In genomic region chr18:23356915-23357421, GRCh38 we compare ENCODE assay signal across 12 cellular contexts.
A peak's percentile ranks its signal among the peaks of the same experiment; 100 is the strongest.
DNase-seq lines count a peak whose midpoint lies in the region; ATAC-seq and TF ChIP-seq lines count a peak whose summit lies in the region.
"Had no signal": no experiment of that assay in that cellular context is flagged by ENCODE, and none has a peak within 500 bp of the region (broad histone marks: within the 10 kb centered on the region; RNA-seq: fewer than 3 reads in every experiment).

No MANE protein-coding gene starts in this region.

- H3K4me3 Mint-ChIP-seq in activated naive CD8-positive, alpha-beta T cell treated with anti-CD3 and anti-CD28 coated beads, Interleukin-2, amount 50 U/mL, for 24 hours, result no peak overlapping the region
- H3K4me3 Mint-ChIP-seq: central memory CD8-positive, alpha-beta T cell; naive thymus-derived CD4-positive, alpha-beta T cell had no signal

- H3K9ac ChIP-seq in liver (ENCODE audit: low read depth in 1 of 2, low read length in 2 of 2) (peak overlapping the region; percentile 19 to 54), subcutaneous abdominal adipose tissue (ENCODE audit: low read length in 5 of 5) (peak overlapping the region in 2 of 5 donors; percentile 6 to 68)

- TF ChIP-seq RAD21 in liver (IDR thresholded peaks at IDR 0.05), result peak; percentile 37 to 63

- peak; percentile 25 for DNase-seq in NCI-H226
- DNase-seq in epithelial cell of esophagus (ENCODE audit: low read depth), result peak; percentile 35
- DNase-seq in NOMO-1 treated with dmso at 0.1 percent for 144 hours (lab: John Stamatoyannopoulos, UW; ENCODE audit: unreplicated experiment), result no peak
- DNase-seq in activated naive CD8-positive, alpha-beta T cell treated with anti-CD3 and anti-CD28 coated beads, Interleukin-2, amount 50 U/mL, for 24 hours, result no peak
- no peak for DNase-seq in GM10266 (ENCODE audit: extremely low spot score)
- DNase-seq: naive thymus-derived CD4-positive, alpha-beta T cell; NCI-H187 treated with DMSO at 0.1 percent for 48 hours; T1000 had no signal

- H3K27me3 Mint-ChIP-seq in activated naive CD8-positive, alpha-beta T cell treated with anti-CD3 and anti-CD28 coated beads, Interleukin-2, amount 50 U/mL, for 24 hours, result no peaks in the 10 kb centered on the region
- H3K27me3 Mint-ChIP-seq: central memory CD8-positive, alpha-beta T cell; naive thymus-derived CD4-positive, alpha-beta T cell had no signal

- H3K36me3 Mint-ChIP-seq in activated naive CD8-positive, alpha-beta T cell treated with anti-CD3 and anti-CD28 coated beads, Interleukin-2, amount 50 U/mL, for 24 hours (ENCODE audit: low read depth), result peaks cover 20% of the 10 kb centered on the region

- no peaks in the 10 kb centered on the region for H3K9me3 Mint-ChIP-seq in activated naive CD8-positive, alpha-beta T cell treated with anti-CD3 and anti-CD28 coated beads, Interleukin-2, amount 50 U/mL, for 24 hours
- H3K9me3 Mint-ChIP-seq: central memory CD8-positive, alpha-beta T cell had no signal

- H3K4me1 ChIP-seq in liver (ENCODE audit: control insufficient read depth in 4 of 4, insufficient read depth in 4 of 4, low read length in 3 of 4) (peaks cover 7 to 28% (median 24%) of the 10 kb centered on the region in 4 donors), subcutaneous abdominal adipose tissue (ENCODE audit: control insufficient read depth in 5 of 5, insufficient read depth in 5 of 5, low read length in 5 of 5) (peaks cover 16 to 65% (median 52%) of the 10 kb centered on the region in 5 donors)

- no peaks in the 10 kb centered on the region for H3K27me3 ChIP-seq in liver (ENCODE audit: control insufficient read depth in 4 of 4, insufficient read depth in 4 of 4, low read length in 3 of 4)
- no peaks in the 10 kb centered on the region for H3K27me3 ChIP-seq in subcutaneous abdominal adipose tissue (ENCODE audit: control insufficient read depth in 5 of 5, insufficient read depth in 4 of 5, low read length in 5 of 5)

- H3K9me3 ChIP-seq in liver (ENCODE audit: control insufficient read depth in 4 of 4, low read length in 3 of 4) (no peaks in the 10 kb centered on the region), subcutaneous abdominal adipose tissue (ENCODE audit: control insufficient read depth in 5 of 5, low read length in 5 of 5) (peaks cover 0 to 3% (median 0%) of the 10 kb centered on the region in 5 donors)

- H3K4me3 ChIP-seq in epithelial cell of esophagus (ENCODE audit: low read length) (no peak overlapping the region), liver (ENCODE audit: low read depth in 1 of 3, low read length in 3 of 3) (no peak overlapping the region), subcutaneous abdominal adipose tissue (ENCODE audit: low read depth in 1 of 5, low read length in 5 of 5) (peak overlapping the region in 1 of 5 donors; percentile 48)

- ATAC-seq in activated naive CD8-positive, alpha-beta T cell treated with anti-CD3 and anti-CD28 coated beads, Interleukin-2, amount 50 U/mL, for 24 hours, result no peak
- no peak for ATAC-seq in GM19452 (IDR thresholded peaks at IDR 0.05; ENCODE audit: unreplicated experiment)
- ATAC-seq: naive thymus-derived CD4-positive, alpha-beta T cell had no signal

- H3K36me3 ChIP-seq in liver (ENCODE audit: control insufficient read depth in 4 of 4, insufficient read depth in 3 of 4, low read depth in 1 of 4, low read length in 3 of 4) (no peaks in the 10 kb centered on the region), subcutaneous abdominal adipose tissue (ENCODE audit: control insufficient read depth in 5 of 5, insufficient read depth in 5 of 5, low read length in 5 of 5) (peaks cover 0 to 1% (median 0%) of the 10 kb centered on the region in 5 donors)

- TF ChIP-seq CTCF in epithelial cell of esophagus (IDR thresholded peaks at IDR 0.05; ENCODE audit: insufficient read depth, low read depth, low read length, missing control alignments) (no peak), liver (IDR thresholded peaks at IDR 0.05; ENCODE audit: low read depth, low read length, missing input control) (no peak), GM10266 (IDR thresholded peaks at IDR 0.05; ENCODE audit: control insufficient read depth, insufficient read depth, low read depth, missing control alignments) (no peak)

- peaks cover 31% of the 10 kb centered on the region for H3K4me1 Mint-ChIP-seq in activated naive CD8-positive, alpha-beta T cell treated with anti-CD3 and anti-CD28 coated beads, Interleukin-2, amount 50 U/mL, for 24 hours

- peak overlapping the region; percentile 77 to 82 for H3K27ac ChIP-seq in liver (ENCODE audit: low read depth in 1 of 2, low read length in 2 of 2)
- peak overlapping the region; percentile 88 for H3K27ac ChIP-seq in subcutaneous abdominal adipose tissue (ENCODE audit: low read depth, low read length)

- no peak overlapping the region for H3K27ac Mint-ChIP-seq in activated naive CD8-positive, alpha-beta T cell treated with anti-CD3 and anti-CD28 coated beads, Interleukin-2, amount 50 U/mL, for 24 hours
- H3K27ac Mint-ChIP-seq: naive thymus-derived CD4-positive, alpha-beta T cell had no signal

- 9% methylated on average over 1 of the region's 1 CpG for WGBS in liver

TF ChIP-seq in liver, 16 proteins besides CTCF, POLR2A, EP300 and RAD21:
- TF ChIP-seq HNF4A (conservative IDR thresholded peaks at IDR 0.05) (peak; percentile 68 to 73), YY1 (IDR thresholded peaks at IDR 0.05) (peak; percentile 15), FOXA2 (IDR thresholded peaks at IDR 0.05) (no peak), GABPA (IDR thresholded peaks at IDR 0.05 in 1 of 2, conservative IDR thresholded peaks at IDR 0.05 in 1 of 2) (no peak), JUND (IDR thresholded peaks at IDR 0.05) (peak in 1 of 2 donors; percentile 17), MAX (IDR thresholded peaks at IDR 0.05) (peak; percentile 28), NR2F2 (IDR thresholded peaks at IDR 0.05) (peak; percentile 78), RXRA (IDR thresholded peaks at IDR 0.05) (peak in 1 of 2 donors; percentile 66), FOXA1 (IDR thresholded peaks at IDR 0.05) (no peak), SP1 (IDR thresholded peaks at IDR 0.05) (peak; percentile 62)

Comparison
In these comparisons a context has a peak if more than half of its experiments do, and no peak if none do; other contexts are left out.
1. DNase-seq: peak in NCI-H226 (single experiment) and epithelial cell of esophagus (single experiment); none in NOMO-1 treated with dmso at 0.1 percent for 144 hours (single experiment), activated naive CD8-positive, alpha-beta T cell treated with anti-CD3 and anti-CD28 coated beads, Interleukin-2, amount 50 U/mL, for 24 hours (single experiment) and GM10266 (single experiment).